Comparison of ENCODE assay signal across 8 cellular contexts in genomic region chr1:67760030-67760821, GRCh38.
A peak's percentile ranks its signal among the peaks of the same experiment; 100 is the strongest.
DNase-seq lines count a peak whose midpoint lies in the region; ATAC-seq and TF ChIP-seq lines count a peak whose summit lies in the region.

No MANE protein-coding gene starts in this region.

- H3K9me3 Mint-ChIP-seq in CD14-positive monocyte, result no peaks in the 10 kb centered on the region
- no peaks in the 10 kb centered on the region for H3K9me3 Mint-ChIP-seq in effector memory CD8-positive, alpha-beta T cell
- no peaks in the 10 kb centered on the region for H3K9me3 Mint-ChIP-seq in stimulated activated memory B cell treated with anti-CD40 and anti-IgM and Interleukin-4, amounts not matched to agents 10 μg/mL and 1 μg/mL and 100 μg/mL, for 72 hours

- intact Hi-C loops in CD14-positive monocyte (cut with micrococcal nuclease), result loop anchor here (2.0 to 10.0 kb wide), 2 partner anchors 195 to 227 kb away; no protein-coding TSS in a partner anchor

- WGBS in mesodermal cell (ENCODE audit: insufficient coverage in 2 of 2), 2 experiments, result 32 to 38% methylated on average over 8 to 9 of the region's 14 CpGs

- TF ChIP-seq CTCF in CD14-positive monocyte (IDR thresholded peaks at IDR 0.05), result peak; percentile 93

- H3K27ac Mint-ChIP-seq in CD14-positive monocyte, result peak overlapping the region in 1 of 7 donors; percentile 30
- H3K27ac Mint-ChIP-seq in effector memory CD8-positive, alpha-beta T cell, result no peak overlapping the region
- H3K27ac Mint-ChIP-seq in stimulated activated memory B cell treated with anti-CD40 and anti-IgM and Interleukin-4, amounts not matched to agents 10 μg/mL and 1 μg/mL and 100 μg/mL, for 72 hours, result no peak overlapping the region

- H3K27me3 Mint-ChIP-seq in CD14-positive monocyte (ENCODE audit: low read depth in 3 of 3), result peaks cover 2 to 10% (median 6%) of the 10 kb centered on the region in 3 donors
- H3K27me3 Mint-ChIP-seq in effector memory CD8-positive, alpha-beta T cell, result peaks cover 36 to 46% of the 10 kb centered on the region in 2 donors
- H3K27me3 Mint-ChIP-seq in stimulated activated memory B cell treated with anti-CD40 and anti-IgM and Interleukin-4, amounts not matched to agents 10 μg/mL and 1 μg/mL and 100 μg/mL, for 72 hours, result peaks cover 36% of the 10 kb centered on the region

- H3K27ac ChIP-seq in mesodermal cell (ENCODE audit: low read depth, low read length, severe bottlenecking), result peak overlapping the region; percentile 58

- ATAC-seq in HG03159 (IDR thresholded peaks at IDR 0.05; ENCODE audit: unreplicated experiment), result peak; percentile 99
- peak; percentile 48 for ATAC-seq in effector memory CD8-positive, alpha-beta T cell (replicated peaks)
- ATAC-seq in stimulated activated memory B cell treated with anti-CD40 and anti-IgM and Interleukin-4, amounts not matched to agents 10 μg/mL and 1 μg/mL and 100 μg/mL, for 72 hours, result peak; percentile 88

- DNase-seq in CD14-positive monocyte (ENCODE audit: low spot score), result no peak
- DNase-seq in NCI-H460 (ENCODE audit: extremely low read depth, low read depth), result peak; percentile 62
- peak; percentile 61 to 67 for DNase-seq in activated CD4-positive, alpha-beta T cell treated with anti-CD3 and anti-CD28 coated beads, Interleukin-2, amount 50 U/mL, for 48 hours
- peak; percentile 48 to 59 (median 54) for DNase-seq in effector memory CD8-positive, alpha-beta T cell

- H3K36me3 Mint-ChIP-seq in CD14-positive monocyte, result no peaks in the 10 kb centered on the region
- peaks cover 2% of the 10 kb centered on the region for H3K36me3 Mint-ChIP-seq in effector memory CD8-positive, alpha-beta T cell (ENCODE audit: insufficient read depth)
- H3K36me3 Mint-ChIP-seq in stimulated activated memory B cell treated with anti-CD40 and anti-IgM and Interleukin-4, amounts not matched to agents 10 μg/mL and 1 μg/mL and 100 μg/mL, for 72 hours, result no peaks in the 10 kb centered on the region

- no peaks in the 10 kb centered on the region for H3K36me3 ChIP-seq in mesodermal cell (ENCODE audit: control insufficient read depth, insufficient read depth, low read length)

- H3K4me3 Mint-ChIP-seq in CD14-positive monocyte, result no peak overlapping the region
- H3K4me3 Mint-ChIP-seq in effector memory CD8-positive, alpha-beta T cell, result no peak overlapping the region
- H3K4me3 Mint-ChIP-seq in stimulated activated memory B cell treated with anti-CD40 and anti-IgM and Interleukin-4, amounts not matched to agents 10 μg/mL and 1 μg/mL and 100 μg/mL, for 72 hours, result no peak overlapping the region

- H3K4me1 Mint-ChIP-seq in CD14-positive monocyte, result no peaks in the 10 kb centered on the region
- H3K4me1 Mint-ChIP-seq in effector memory CD8-positive, alpha-beta T cell (ENCODE audit: low read depth in 2 of 2), result no peaks in the 10 kb centered on the region
- H3K4me1 Mint-ChIP-seq in stimulated activated memory B cell treated with anti-CD40 and anti-IgM and Interleukin-4, amounts not matched to agents 10 μg/mL and 1 μg/mL and 100 μg/mL, for 72 hours, result peaks cover 9% of the 10 kb centered on the region

- H3K4me3 ChIP-seq in mesodermal cell (ENCODE audit: extremely low read depth, insufficient read depth, low read length, poor library complexity, severe bottlenecking), result no peak overlapping the region

- peak; percentile 36 for TF ChIP-seq POLR2A in GM19099 (IDR thresholded peaks at IDR 0.05; ENCODE audit: extremely low read depth, insufficient read length, low read depth)

- peaks cover 16% of the 10 kb centered on the region for H3K4me1 ChIP-seq in mesodermal cell (ENCODE audit: control insufficient read depth, insufficient read depth, low read length, poor library complexity, severe bottlenecking)

- H3K9me3 ChIP-seq in mesodermal cell (ENCODE audit: control insufficient read depth, low read length), result no peaks in the 10 kb centered on the region

Comparison
In these comparisons a context has a peak if more than half of its experiments do, and no peak if none do; other contexts are left out.
1. ATAC-seq: peak in every context shown above with its lines; median percentile 99 in HG03159; 88 in stimulated activated memory B cell treated with anti-CD40 and anti-IgM and Interleukin-4, amounts not matched to agents 10 μg/mL and 1 μg/mL and 100 μg/mL, for 72 hours; 48 in effector memory CD8-positive, alpha-beta T cell.